ENCODE assay signal across 14 cellular contexts in the genomic region with DNA sequence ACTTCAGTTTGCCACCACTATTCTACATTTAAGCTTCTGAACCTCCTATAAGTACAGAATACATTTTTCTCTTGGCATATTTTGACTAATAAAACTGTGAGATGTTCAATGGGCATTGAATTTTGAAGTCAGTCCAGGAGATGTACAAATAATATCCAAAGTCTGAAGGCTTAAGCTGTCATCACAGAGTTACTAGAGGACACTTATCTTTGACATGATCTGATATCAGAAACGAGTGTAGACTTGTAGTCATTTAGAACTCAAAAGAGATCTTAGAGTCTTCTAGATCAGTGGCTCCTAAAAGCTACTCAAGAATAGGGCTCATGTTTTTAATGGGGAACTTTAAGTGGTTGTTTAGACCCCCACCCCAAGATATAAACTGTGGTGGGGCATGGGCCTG.
DNase-seq lines count a peak whose midpoint lies in the region; ATAC-seq lines count a peak whose summit lies in the region.
"Had no signal": no experiment of that assay in that cellular context is flagged by ENCODE, and none has a peak within 500 bp of the region (broad histone marks: within the 10 kb centered on the region; RNA-seq: fewer than 3 reads in every experiment).

No MANE protein-coding gene starts in this region.

- peaks cover 29% of the 10 kb centered on the region for H3K36me3 ChIP-seq in effector memory CD4-positive, alpha-beta T cell (ENCODE audit: control insufficient read depth, insufficient read depth, low read length)
- no peaks in the 10 kb centered on the region for H3K36me3 ChIP-seq in H7 (replicated peaks; ENCODE audit: control insufficient read depth, insufficient read depth, low read length)

- peaks cover 87% of the 10 kb centered on the region for H3K4me1 Mint-ChIP-seq in activated CD8-positive, alpha-beta memory T cell treated with anti-CD3 and anti-CD28 coated beads, Interleukin-2, amount 10 ng/mL, durations not matched to agents 7 days and 5 days
- peaks cover 79% of the 10 kb centered on the region for H3K4me1 Mint-ChIP-seq in T-helper 1 cell treated with Interleukin-12 subunit alpha and Interleukin-12 subunit beta and Interleukin-4 antibody, amounts not matched to agents 30 μg/mL and 1 μg/mL, for 36 hours (ENCODE audit: low read depth)
- peaks cover 40 to 72% of the 10 kb centered on the region in 2 donors for H3K4me1 Mint-ChIP-seq in stimulated activated naive B cell treated with anti-CD40 and anti-IgM and Interleukin-4, amounts not matched to agents 10 μg/mL and 1 μg/mL and 100 μg/mL, for 72 hours
- H3K4me1 Mint-ChIP-seq: WTC11 had no signal

- ATAC-seq in activated CD8-positive, alpha-beta memory T cell treated with anti-CD3 and anti-CD28 coated beads, Interleukin-2, amount 10 ng/mL, durations not matched to agents 7 days and 5 days = peak; percentile 29
- no peak for ATAC-seq in stimulated activated naive B cell treated with anti-CD40 and anti-IgM and Interleukin-4, amounts not matched to agents 10 μg/mL and 1 μg/mL and 100 μg/mL, for 72 hours (replicated peaks)
- ATAC-seq: heart right ventricle, WTC11 had no signal

- peaks cover 20% of the 10 kb centered on the region for H3K4me1 ChIP-seq in effector memory CD4-positive, alpha-beta T cell (ENCODE audit: control insufficient read depth, insufficient read depth, low read length, poor library complexity, severe bottlenecking)

- H3K9me3 Mint-ChIP-seq in activated CD8-positive, alpha-beta memory T cell treated with anti-CD3 and anti-CD28 coated beads, Interleukin-2, amount 10 ng/mL, durations not matched to agents 7 days and 5 days (ENCODE audit: low read depth) = peaks cover 4% of the 10 kb centered on the region
- H3K9me3 Mint-ChIP-seq in T-helper 1 cell treated with Interleukin-12 subunit alpha and Interleukin-12 subunit beta and Interleukin-4 antibody, amounts not matched to agents 30 μg/mL and 1 μg/mL, for 36 hours = peaks cover 3% of the 10 kb centered on the region
- H3K9me3 Mint-ChIP-seq in stimulated activated naive B cell treated with anti-CD40 and anti-IgM and Interleukin-4, amounts not matched to agents 10 μg/mL and 1 μg/mL and 100 μg/mL, for 72 hours = peaks cover 4 to 6% of the 10 kb centered on the region in 2 donors
- H3K9me3 Mint-ChIP-seq: WTC11 had no signal

- no peak overlapping the region for H3K4me3 Mint-ChIP-seq in activated CD8-positive, alpha-beta memory T cell treated with anti-CD3 and anti-CD28 coated beads, Interleukin-2, amount 10 ng/mL, durations not matched to agents 7 days and 5 days
- H3K4me3 Mint-ChIP-seq in T-helper 1 cell treated with Interleukin-12 subunit alpha and Interleukin-12 subunit beta and Interleukin-4 antibody, amounts not matched to agents 30 μg/mL and 1 μg/mL, for 36 hours = peak overlapping the region; percentile 29
- peak overlapping the region; percentile 35 to 52 for H3K4me3 Mint-ChIP-seq in stimulated activated naive B cell treated with anti-CD40 and anti-IgM and Interleukin-4, amounts not matched to agents 10 μg/mL and 1 μg/mL and 100 μg/mL, for 72 hours
- H3K4me3 Mint-ChIP-seq: WTC11 had no signal

- CTCF ChIA-PET in activated CD8-positive, alpha-beta memory T cell treated with anti-CD3 and anti-CD28 coated beads, Interleukin-2, amount 10 ng/mL, durations not matched to agents 7 days and 5 days (lab: Charles Lee) = interaction anchor here (1.0 to 2.9 kb wide), 6 partner anchors 13 to 183 kb away, joined by 3 to 13 read pairs (median 4); no protein-coding TSS in a partner anchor

- H3K9me3 ChIP-seq in effector memory CD4-positive, alpha-beta T cell (ENCODE audit: control insufficient read depth, low read length) = no peaks in the 10 kb centered on the region
- H3K9me3 ChIP-seq: heart right ventricle had no signal

- DNase-seq in activated CD8-positive, alpha-beta memory T cell treated with anti-CD3 and anti-CD28 coated beads, Interleukin-2, amount 10 ng/mL, durations not matched to agents 7 days and 5 days = no peak
- DNase-seq in activated CD8-positive, alpha-beta memory T cell treated with anti-CD3 and anti-CD28 coated beads, Interleukin-2, amount 50 U/mL, for 48 hours = no peak
- DNase-seq in effector memory CD4-positive, alpha-beta T cell = no peak
- DNase-seq in stimulated activated naive B cell treated with anti-CD40 and anti-IgM and Interleukin-4, amounts not matched to agents 10 μg/mL and 1 μg/mL and 100 μg/mL, for 72 hours = no peak
- DNase-seq in H7 (no peak), cerebellum (ENCODE audit: low spot score) (no peak)
- DNase-seq in stimulated activated CD4-positive, alpha-beta T cell treated with anti-CD3 and anti-CD28 coated beads, Interleukin-2, amount 100 ng/mL, for 24 hours = no peak
- DNase-seq: GOT3; heart right ventricle; NCI-H1092; retina; stimulated activated CD4-positive, alpha-beta T cell treated with anti-CD3 and anti-CD28 coated beads, Interleukin-4, amount 100 ng/mL, for 24 hours had no signal

- H3K27ac ChIP-seq in effector memory CD4-positive, alpha-beta T cell (ENCODE audit: insufficient read depth, low read length, poor library complexity, severe bottlenecking) = peak overlapping the region; percentile 24

- no peaks in the 10 kb centered on the region for H3K27me3 ChIP-seq in effector memory CD4-positive, alpha-beta T cell (replicated peaks; ENCODE audit: control insufficient read depth, insufficient read depth, low read length, poor library complexity, severe bottlenecking)
- no peaks in the 10 kb centered on the region for H3K27me3 ChIP-seq in H7 (ENCODE audit: control insufficient read depth, insufficient read depth, low read length)
- H3K27me3 ChIP-seq: heart right ventricle had no signal

- peaks cover 88% of the 10 kb centered on the region for H3K36me3 Mint-ChIP-seq in activated CD8-positive, alpha-beta memory T cell treated with anti-CD3 and anti-CD28 coated beads, Interleukin-2, amount 10 ng/mL, durations not matched to agents 7 days and 5 days
- peaks cover 81% of the 10 kb centered on the region for H3K36me3 Mint-ChIP-seq in T-helper 1 cell treated with Interleukin-12 subunit alpha and Interleukin-12 subunit beta and Interleukin-4 antibody, amounts not matched to agents 30 μg/mL and 1 μg/mL, for 36 hours (ENCODE audit: low read depth)
- H3K36me3 Mint-ChIP-seq in stimulated activated naive B cell treated with anti-CD40 and anti-IgM and Interleukin-4, amounts not matched to agents 10 μg/mL and 1 μg/mL and 100 μg/mL, for 72 hours = peaks cover 69 to 95% of the 10 kb centered on the region in 2 donors
- H3K36me3 Mint-ChIP-seq: WTC11 had no signal

- no peaks in the 10 kb centered on the region for H3K27me3 Mint-ChIP-seq in activated CD8-positive, alpha-beta memory T cell treated with anti-CD3 and anti-CD28 coated beads, Interleukin-2, amount 10 ng/mL, durations not matched to agents 7 days and 5 days
- no peaks in the 10 kb centered on the region for H3K27me3 Mint-ChIP-seq in T-helper 1 cell treated with Interleukin-12 subunit alpha and Interleukin-12 subunit beta and Interleukin-4 antibody, amounts not matched to agents 30 μg/mL and 1 μg/mL, for 36 hours (ENCODE audit: low read depth)
- no peaks in the 10 kb centered on the region for H3K27me3 Mint-ChIP-seq in stimulated activated naive B cell treated with anti-CD40 and anti-IgM and Interleukin-4, amounts not matched to agents 10 μg/mL and 1 μg/mL and 100 μg/mL, for 72 hours

- H3K4me3 ChIP-seq in effector memory CD4-positive, alpha-beta T cell (ENCODE audit: insufficient read depth, low read depth, low read length, poor library complexity, severe bottlenecking) = no peak overlapping the region
- H3K4me3 ChIP-seq in H7 (ENCODE audit: insufficient read depth, low read depth, low read length) = no peak overlapping the region
- H3K4me3 ChIP-seq: heart right ventricle had no signal

- H3K27ac Mint-ChIP-seq in activated CD8-positive, alpha-beta memory T cell treated with anti-CD3 and anti-CD28 coated beads, Interleukin-2, amount 10 ng/mL, durations not matched to agents 7 days and 5 days = peak overlapping the region; percentile 86
- H3K27ac Mint-ChIP-seq in T-helper 1 cell treated with Interleukin-12 subunit alpha and Interleukin-12 subunit beta and Interleukin-4 antibody, amounts not matched to agents 30 μg/mL and 1 μg/mL, for 36 hours = peak overlapping the region; percentile 54
- peak overlapping the region; percentile 92 for H3K27ac Mint-ChIP-seq in stimulated activated naive B cell treated with anti-CD40 and anti-IgM and Interleukin-4, amounts not matched to agents 10 μg/mL and 1 μg/mL and 100 μg/mL, for 72 hours
- H3K27ac Mint-ChIP-seq: WTC11 had no signal
